In genomic region chr12:69096669-69097364, GRCh38 we compare ENCODE assay signal across 12 cellular contexts.
DNase-seq lines count a peak whose midpoint lies in the region; TF ChIP-seq lines count a peak whose summit lies in the region.
"Had no signal": no experiment of that assay in that cellular context is flagged by ENCODE, and none has a peak within 500 bp of the region (broad histone marks: within the 10 kb centered on the region; RNA-seq: fewer than 3 reads in every experiment).

No MANE protein-coding gene starts in this region.

- TF ChIP-seq RAD21 in Ishikawa (IDR thresholded peaks at IDR 0.05; ENCODE audit: low read depth), result peak; percentile 20; the same call in 1 of the 2 replicates

- no peak overlapping the region for H3K4me3 ChIP-seq in astrocyte of the cerebellum (ENCODE audit: low read depth, low read length)
- H3K4me3 ChIP-seq: skin epidermis had no signal

- in situ Hi-C loops in astrocyte of the cerebellum (cut with HindIII; ENCODE audit: low sequenced_read_pairs), result no loop called here

- peak; percentile 30 for DNase-seq in D341Med (ENCODE audit: low spot score)
- DNase-seq in astrocyte of the cerebellum (ENCODE audit: low read depth), result peak; percentile 37
- DNase-seq in kidney tubule cell (ENCODE audit: low spot score), result peak; percentile 46
- DNase-seq in SHP77 treated with DMSO at 0.1 percent for 48 hours (lab: John Stamatoyannopoulos, UW), result no peak
- no peak for DNase-seq in NCI-H2196 treated with DMSO at 0.1 percent for 48 hours (lab: John Stamatoyannopoulos, UW; ENCODE audit: unreplicated experiment)
- no peak for DNase-seq in stimulated activated CD4-positive, alpha-beta T cell treated with anti-CD3 and anti-CD28 coated beads, Interleukin-1b, Interleukin-23, amount 100 ng/mL, for 48 hours
- no peak for DNase-seq in iPS-NIHi11 (ENCODE audit: low spot score)
- DNase-seq: activated T-cell treated with anti-CD3 and anti-CD28 coated beads, Interleukin-2, amount 50 U/mL, for 4 hours; GF-D8; NCI-H187 had no signal

- TF ChIP-seq EP300 in Ishikawa (IDR thresholded peaks at IDR 0.05; ENCODE audit: borderline replicate concordance), result no peak

- TF ChIP-seq CTCF in astrocyte of the cerebellum (IDR thresholded peaks at IDR 0.05; ENCODE audit: low read depth, low read length, missing control alignments), result no peak

TF ChIP-seq in Ishikawa, 13 proteins besides CTCF, POLR2A, EP300 and RAD21:
- TF ChIP-seq YY1 (IDR thresholded peaks at IDR 0.05; ENCODE audit: low read depth) (no peak), CEBPB (IDR thresholded peaks at IDR 0.05) (no peak), CREB1 (IDR thresholded peaks at IDR 0.05; ENCODE audit: low read depth) (no peak), TCF12 (IDR thresholded peaks at IDR 0.05; ENCODE audit: low read depth) (no peak)
- TF ChIP-seq, protein P1, sequence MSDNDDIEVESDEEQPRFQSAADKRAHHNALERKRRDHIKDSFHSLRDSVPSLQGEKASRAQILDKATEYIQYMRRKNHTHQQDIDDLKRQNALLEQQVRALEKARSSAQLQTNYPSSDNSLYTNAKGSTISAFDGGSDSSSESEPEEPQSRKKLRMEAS (IDR thresholded peaks at IDR 0.05), result no peak
- TF ChIP-seq, protein P2, sequence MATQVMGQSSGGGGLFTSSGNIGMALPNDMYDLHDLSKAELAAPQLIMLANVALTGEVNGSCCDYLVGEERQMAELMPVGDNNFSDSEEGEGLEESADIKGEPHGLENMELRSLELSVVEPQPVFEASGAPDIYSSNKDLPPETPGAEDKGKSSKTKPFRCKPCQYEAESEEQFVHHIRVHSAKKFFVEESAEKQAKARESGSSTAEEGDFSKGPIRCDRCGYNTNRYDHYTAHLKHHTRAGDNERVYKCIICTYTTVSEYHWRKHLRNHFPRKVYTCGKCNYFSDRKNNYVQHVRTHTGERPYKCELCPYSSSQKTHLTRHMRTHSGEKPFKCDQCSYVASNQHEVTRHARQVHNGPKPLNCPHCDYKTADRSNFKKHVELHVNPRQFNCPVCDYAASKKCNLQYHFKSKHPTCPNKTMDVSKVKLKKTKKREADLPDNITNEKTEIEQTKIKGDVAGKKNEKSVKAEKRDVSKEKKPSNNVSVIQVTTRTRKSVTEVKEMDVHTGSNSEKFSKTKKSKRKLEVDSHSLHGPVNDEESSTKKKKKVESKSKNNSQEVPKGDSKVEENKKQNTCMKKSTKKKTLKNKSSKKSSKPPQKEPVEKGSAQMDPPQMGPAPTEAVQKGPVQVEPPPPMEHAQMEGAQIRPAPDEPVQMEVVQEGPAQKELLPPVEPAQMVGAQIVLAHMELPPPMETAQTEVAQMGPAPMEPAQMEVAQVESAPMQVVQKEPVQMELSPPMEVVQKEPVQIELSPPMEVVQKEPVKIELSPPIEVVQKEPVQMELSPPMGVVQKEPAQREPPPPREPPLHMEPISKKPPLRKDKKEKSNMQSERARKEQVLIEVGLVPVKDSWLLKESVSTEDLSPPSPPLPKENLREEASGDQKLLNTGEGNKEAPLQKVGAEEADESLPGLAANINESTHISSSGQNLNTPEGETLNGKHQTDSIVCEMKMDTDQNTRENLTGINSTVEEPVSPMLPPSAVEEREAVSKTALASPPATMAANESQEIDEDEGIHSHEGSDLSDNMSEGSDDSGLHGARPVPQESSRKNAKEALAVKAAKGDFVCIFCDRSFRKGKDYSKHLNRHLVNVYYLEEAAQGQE (IDR thresholded peaks at IDR 0.05; ENCODE audit: low read depth), result no peak
TF ChIP-seq in Ishikawa: peak in this region for 0.

Comparison
In these comparisons a context has a peak if more than half of its experiments do, and no peak if none do; other contexts are left out.
1. DNase-seq: peak in D341Med (single experiment), astrocyte of the cerebellum (single experiment) and kidney tubule cell (single experiment); none in SHP77 treated with DMSO at 0.1 percent for 48 hours (single experiment), NCI-H2196 treated with DMSO at 0.1 percent for 48 hours (single experiment), stimulated activated CD4-positive, alpha-beta T cell treated with anti-CD3 and anti-CD28 coated beads, Interleukin-1b, Interleukin-23, amount 100 ng/mL, for 48 hours (single experiment) and iPS-NIHi11 (single experiment).